ENCODE assay signal across 8 cellular contexts in genomic region chr9:133478851-133479711, GRCh38. TPM values are rescaled to one million over a fixed set of nuclear protein-coding genes. Genes with fewer than 3 reads are reported as not detected.
DNase-seq lines count a peak whose midpoint lies in the region; ATAC-seq and TF ChIP-seq lines count a peak whose summit lies in the region.

Gene SLC2A6 (minus strand): TSS chr9:133479099. CDS start chr9:133479059, 40 bp downstream.

- H2AFZ ChIP-seq in mammary epithelial cell (ENCODE audit: low read depth, low read length): peak within 1 kb of the TSS; percentile 96

- ATAC-seq in GM18520 (IDR thresholded peaks at IDR 0.05; ENCODE audit: unreplicated experiment) (peak; percentile 89), HG03039 (IDR thresholded peaks at IDR 0.05; ENCODE audit: unreplicated experiment) (peak; percentile 86)

- no TSS peak for BruUV-seq in mammary epithelial cell (replicated peaks; lab: Mats Ljungman, UMichigan)

- H3K27ac ChIP-seq in mammary epithelial cell (ENCODE audit: insufficient read depth, low read depth, low read length): peak within 1 kb of the TSS; percentile 68
- H3K27ac ChIP-seq in skin epidermis: peak within 1 kb of the TSS in 16 of 21 experiments; percentile 1 to 79 (median 62)

- in situ Hi-C loops in mammary epithelial cell (cut with MboI; ENCODE audit: low sequenced_read_pairs in 2 of 2): no loop called here

- H3K79me2 ChIP-seq in mammary epithelial cell (ENCODE audit: insufficient read depth, low read length): peaks cover 35% of the 10 kb centered on the region

- peak within 1 kb of the TSS; percentile 68 for H3K9ac ChIP-seq in mammary epithelial cell (ENCODE audit: insufficient read depth, low read length)

- H3K27me3 ChIP-seq in mammary epithelial cell (ENCODE audit: insufficient read depth, low read length): no peaks in the 10 kb centered on the region

- H4K20me1 ChIP-seq in mammary epithelial cell (ENCODE audit: insufficient read depth, low read length): no peaks in the 10 kb centered on the region

- DNase-seq in A172 (ENCODE audit: low spot score): peak; percentile 76
- peak; percentile 34 for DNase-seq in NCI-H2107 treated with DMSO at 0.1 percent for 48 hours (lab: John Stamatoyannopoulos, UW; ENCODE audit: unreplicated experiment)
- DNase-seq in mammary epithelial cell: peak; percentile 78
- DNase-seq in iPS-NIHi11 (ENCODE audit: low spot score): peak; percentile 99

- no peaks in the 10 kb centered on the region for H3K9me3 ChIP-seq in mammary epithelial cell (replicated peaks; ENCODE audit: insufficient read depth, low read length)

- peaks cover 2% of the 10 kb centered on the region for H3K36me3 ChIP-seq in mammary epithelial cell (ENCODE audit: insufficient read depth, low read length)

- dilution Hi-C loops in mammary epithelial cell (cut with HindIII; ENCODE audit: low sequenced_read_pairs): no loop called here

- CTCF ChIA-PET in mammary epithelial cell (lab: Charles Lee; ENCODE audit: low non-redundant PET): no interaction called here

- no peak for TF ChIP-seq CTCF in WI38 (IDR thresholded peaks at IDR 0.05; ENCODE audit: low read depth, low read length)
- no peak for TF ChIP-seq CTCF in mammary epithelial cell (conservative IDR thresholded peaks at IDR 0.05 in 1 of 2, IDR thresholded peaks at IDR 0.05 in 1 of 2; ENCODE audit: extremely low read depth in 1 of 2, insufficient read depth in 1 of 2, low read depth in 1 of 2, low read length in 2 of 2)

- WGBS in mammary epithelial cell (ENCODE audit: low coverage, missing lambda C conversion rate): 4% methylated on average over 24 of the region's 84 CpGs

- H3K4me3 ChIP-seq in WI38 (ENCODE audit: low read depth, low read length): peak within 1 kb of the TSS; percentile 51
- peak within 1 kb of the TSS; percentile 67 to 84 (median 77) for H3K4me3 ChIP-seq in mammary epithelial cell (replicated peaks in 1 of 3; ENCODE audit: insufficient read depth in 1 of 3, low read depth in 2 of 3, low read length in 3 of 3)
- H3K4me3 ChIP-seq in skin epidermis: peak within 1 kb of the TSS; percentile 37 to 53 (median 45)

- peak within 1 kb of the TSS; percentile 97 for H3K4me2 ChIP-seq in mammary epithelial cell (ENCODE audit: insufficient read depth, low read depth, low read length)

- H3K4me1 ChIP-seq in mammary epithelial cell (ENCODE audit: insufficient read depth, low read length): peaks cover 23% of the 10 kb centered on the region

- intact Hi-C loops in mammary epithelial cell (cut with micrococcal nuclease): loop anchor here (1.0 to 5.0 kb wide), 3 partner anchors 19 to 127 kb away; no protein-coding TSS in a partner anchor

RNA-seq across cellular contexts. Expression of gene SLC2A6, which starts in this region (rescaled TPM):
- 30.8 and 42.1 TPM in 2 replicates for total RNA-seq in A172 (2014; rRNA removed; shearing (Covaris generic))
- 10 to 100 TPM; 24.7 to 31.3 TPM for total RNA-seq in mammary epithelial cell
- polyA plus RNA-seq in mammary epithelial cell: 31.1 TPM
- 16.3 TPM for polyA minus RNA-seq in mammary epithelial cell

Comparison
In these comparisons a context has a peak if more than half of its experiments do, and no peak if none do; other contexts are left out.
1. Peak in every context shown above with its lines: DNase-seq, ATAC-seq, H3K4me3 ChIP-seq and H3K27ac ChIP-seq.
2. DNase-seq: peak in every context shown above with its lines; median percentile 99 in iPS-NIHi11; 78 in mammary epithelial cell; 76 in A172; 34 in NCI-H2107 treated with DMSO at 0.1 percent for 48 hours.